ENCODE assay signal across 21 cellular contexts in genomic region chr6:134438825-134439224, GRCh38.
"Had no signal": no experiment of that assay in that cellular context is flagged by ENCODE, and none has a peak within 500 bp of the region (broad histone marks: within the 10 kb centered on the region; RNA-seq: fewer than 3 reads in every experiment).

No MANE protein-coding gene starts in this region.

- H3K27me3 ChIP-seq: heart right ventricle, right lobe of liver, testis, tibial nerve had no signal

- DNase-seq: effector CD4-positive, alpha-beta T cell; endodermal cell; erythroblast; heart right ventricle; hypothalamus; immature natural killer cell; left ventricle myocardium inferior; lower lobe of right lung; psoas muscle; retina; right lobe of liver; stimulated activated CD4-positive, alpha-beta T cell treated with anti-CD3 and anti-CD28 coated beads, Interleukin-4, amount 100 ng/mL, for 1 hour; stimulated activated CD8-positive, alpha-beta memory T cell treated with anti-CD3 and anti-CD28 coated beads, Interleukin-4, amount 100 ng/mL, for 48 hours; stimulated activated naive CD8-positive, alpha-beta T cell treated with anti-CD3 and anti-CD28 coated beads, Interleukin-15, Interleukin-2, amounts not matched to agents 100 U/mL and 50 U/mL, for 24 hours; testis had no signal

- H3K27ac ChIP-seq: heart right ventricle, left ventricle myocardium inferior, lower lobe of right lung, psoas muscle, right lobe of liver, testis, tibial nerve had no signal

- H3K4me3 ChIP-seq: heart right ventricle, left ventricle myocardium inferior, lower lobe of right lung, psoas muscle, right lobe of liver, testis, tibial nerve had no signal

- H3K4me3 Mint-ChIP-seq: dendritic cell treated with granulocyte-macrophage colony-stimulating factor and Interleukin-4, amounts not matched to agents 40 ng/mL and 50 ng/mL, for 4 days; endodermal cell; immature natural killer cell; memory B cell; mesothelial cell of epicardium; natural killer cell treated with Interleukin-12 subunit alpha and Interleukin-12 subunit beta and Interleukin-15 and Interleukin-18, amount 100 ng/mL, for 72 hours had no signal

- H3K27me3 Mint-ChIP-seq: dendritic cell treated with granulocyte-macrophage colony-stimulating factor and Interleukin-4, amounts not matched to agents 40 ng/mL and 50 ng/mL, for 4 days; memory B cell had no signal

- H3K9me3 Mint-ChIP-seq: dendritic cell treated with granulocyte-macrophage colony-stimulating factor and Interleukin-4, amounts not matched to agents 40 ng/mL and 50 ng/mL, for 4 days; endodermal cell; immature natural killer cell; memory B cell; mesothelial cell of epicardium; natural killer cell treated with Interleukin-12 subunit alpha and Interleukin-12 subunit beta and Interleukin-15 and Interleukin-18, amount 100 ng/mL, for 72 hours; stimulated activated effector memory CD8-positive, alpha-beta T cell treated with anti-CD3 and anti-CD28 coated beads, Interleukin-12 subunit alpha, Interleukin-12 subunit beta, amount 100 ng/mL, for 72 hours had no signal

- H3K36me3 Mint-ChIP-seq: immature natural killer cell; memory B cell; mesothelial cell of epicardium; natural killer cell treated with Interleukin-12 subunit alpha and Interleukin-12 subunit beta and Interleukin-15 and Interleukin-18, amount 100 ng/mL, for 72 hours; stimulated activated effector memory CD8-positive, alpha-beta T cell treated with anti-CD3 and anti-CD28 coated beads, Interleukin-12 subunit alpha, Interleukin-12 subunit beta, amount 100 ng/mL, for 72 hours had no signal

- H3K4me1 Mint-ChIP-seq: endodermal cell, immature natural killer cell had no signal

- ATAC-seq: heart right ventricle; lower lobe of right lung; natural killer cell treated with Interleukin-12 subunit alpha and Interleukin-12 subunit beta and Interleukin-15 and Interleukin-18, amount 100 ng/mL, for 72 hours; psoas muscle; right lobe of liver; stimulated activated effector memory CD8-positive, alpha-beta T cell treated with anti-CD3 and anti-CD28 coated beads, Interleukin-12 subunit alpha, Interleukin-12 subunit beta, amount 100 ng/mL, for 72 hours; stimulated activated naive CD8-positive, alpha-beta T cell treated with anti-CD3 and anti-CD28 coated beads, Interleukin-15, Interleukin-2, amounts not matched to agents 100 U/mL and 50 U/mL, for 24 hours had no signal

- H3K27ac Mint-ChIP-seq: dendritic cell treated with granulocyte-macrophage colony-stimulating factor and Interleukin-4, amounts not matched to agents 40 ng/mL and 50 ng/mL, for 4 days; endodermal cell; immature natural killer cell; memory B cell; mesothelial cell of epicardium; natural killer cell treated with Interleukin-12 subunit alpha and Interleukin-12 subunit beta and Interleukin-15 and Interleukin-18, amount 100 ng/mL, for 72 hours; stimulated activated effector memory CD8-positive, alpha-beta T cell treated with anti-CD3 and anti-CD28 coated beads, Interleukin-12 subunit alpha, Interleukin-12 subunit beta, amount 100 ng/mL, for 72 hours had no signal

- H3K36me3 ChIP-seq: heart right ventricle, left ventricle myocardium inferior, lower lobe of right lung, right lobe of liver, tibial nerve had no signal

- H3K4me1 ChIP-seq: right lobe of liver, testis had no signal
